ENCODE assay signal across 19 cellular contexts in the genomic region with DNA sequence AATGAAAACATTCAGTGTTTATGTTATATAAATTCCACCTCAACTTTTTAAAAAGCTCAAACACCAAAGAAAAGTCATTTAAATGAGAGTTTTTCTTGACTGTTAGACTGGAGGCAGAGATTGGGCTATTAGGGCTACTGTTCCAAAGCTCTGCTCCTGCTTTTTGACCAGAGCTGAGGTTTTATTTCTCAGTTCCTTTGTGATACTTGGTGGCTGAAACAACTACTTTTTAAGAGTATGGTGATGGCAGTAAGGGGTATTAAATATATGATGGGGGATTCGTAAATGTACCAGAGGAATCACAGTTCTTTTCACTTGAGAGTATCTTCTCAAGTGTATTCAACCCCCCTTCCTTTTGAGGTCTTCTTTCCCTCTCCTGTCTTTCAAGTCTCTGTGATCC.
"Had no signal": no experiment of that assay in that cellular context is flagged by ENCODE, and none has a peak within 500 bp of the region (broad histone marks: within the 10 kb centered on the region; RNA-seq: fewer than 3 reads in every experiment).

No MANE protein-coding gene starts in this region.

- H3K27me3 ChIP-seq: body of pancreas, neutrophil, transverse colon, vagina had no signal

- H3K4me1 Mint-ChIP-seq: activated CD4-positive, alpha-beta T cell treated with anti-CD3 and anti-CD28 coated beads, Interleukin-2, amount 10 ng/mL, durations not matched to agents 24 days and 14 days; activated naive CD8-positive, alpha-beta T cell treated with anti-CD3 and anti-CD28 coated beads for 36 hours had no signal

- H3K4me1 ChIP-seq: body of pancreas, transverse colon, vagina had no signal

- H3K9me3 Mint-ChIP-seq: activated CD4-positive, alpha-beta T cell treated with anti-CD3 and anti-CD28 coated beads, Interleukin-2, amount 10 ng/mL, durations not matched to agents 24 days and 14 days; activated naive CD8-positive, alpha-beta T cell treated with anti-CD3 and anti-CD28 coated beads for 36 hours had no signal

- FAIRE-seq: colon, islet of Langerhans had no signal

- ATAC-seq: activated CD8-positive, alpha-beta T cell treated with anti-CD3 and anti-CD28 coated beads, Interleukin-2, amount 10 ng/mL, durations not matched to agents 7 days and 5 days; activated T-cell treated with anti-CD3 and anti-CD28 coated beads, Interleukin-2, amount 50 U/mL, for 72 hours; body of pancreas; left colon; naive thymus-derived CD4-positive, alpha-beta T cell had no signal

- H3K36me3 ChIP-seq: vagina had no signal

- H3K27ac ChIP-seq: body of pancreas, neutrophil, transverse colon, vagina had no signal

- H3K9me3 ChIP-seq: body of pancreas, neutrophil, transverse colon, vagina had no signal

- H3K4me3 Mint-ChIP-seq: activated CD4-positive, alpha-beta T cell treated with anti-CD3 and anti-CD28 coated beads, Interleukin-2, amount 10 ng/mL, durations not matched to agents 24 days and 14 days; activated CD8-positive, alpha-beta T cell treated with anti-CD3 and anti-CD28 coated beads, Interleukin-2, amount 10 ng/mL, durations not matched to agents 7 days and 5 days; activated naive CD8-positive, alpha-beta T cell treated with anti-CD3 and anti-CD28 coated beads for 36 hours; activated T-cell treated with anti-CD3 and anti-CD28 coated beads, Interleukin-2, amount 50 U/mL, for 72 hours; naive thymus-derived CD4-positive, alpha-beta T cell had no signal

- H3K27ac Mint-ChIP-seq: activated CD4-positive, alpha-beta T cell treated with anti-CD3 and anti-CD28 coated beads, Interleukin-2, amount 10 ng/mL, durations not matched to agents 24 days and 14 days; activated CD8-positive, alpha-beta T cell treated with anti-CD3 and anti-CD28 coated beads, Interleukin-2, amount 10 ng/mL, durations not matched to agents 7 days and 5 days; activated naive CD8-positive, alpha-beta T cell treated with anti-CD3 and anti-CD28 coated beads for 36 hours had no signal

- DNase-seq: activated CD4-positive, alpha-beta T cell treated with anti-CD3 and anti-CD28 coated beads, Interleukin-2, amount 10 ng/mL, durations not matched to agents 24 days and 14 days; activated CD4-positive, CD25-positive, alpha-beta regulatory T cell; activated CD8-positive, alpha-beta memory T cell treated with anti-CD3 and anti-CD28 coated beads, Interleukin-2, amount 50 U/mL, for 4 hours; activated CD8-positive, alpha-beta T cell treated with anti-CD3 and anti-CD28 coated beads, Interleukin-2, amount 10 ng/mL, durations not matched to agents 7 days and 5 days; activated gamma-delta T cell treated with Interleukin-2 at 50 U/mL for 16 hours; activated naive CD8-positive, alpha-beta T cell treated with anti-CD3 and anti-CD28 coated beads for 36 hours; activated T-cell treated with anti-CD3 and anti-CD28 coated beads, Interleukin-2, amount 50 U/mL, for 72 hours; amygdala; body of pancreas; caudate nucleus; left colon; naive thymus-derived CD4-positive, alpha-beta T cell; stimulated activated CD4-positive, alpha-beta T cell treated with anti-CD3 and anti-CD28 coated beads, Interleukin-2, amount 100 ng/mL, for 48 hours; stimulated activated naive CD4-positive, alpha-beta T cell treated with Interleukin-2 at 50 U/mL for 16 hours; transverse colon had no signal

- H3K4me3 ChIP-seq: body of pancreas, transverse colon, vagina had no signal

- H3K27me3 Mint-ChIP-seq: activated CD4-positive, alpha-beta T cell treated with anti-CD3 and anti-CD28 coated beads, Interleukin-2, amount 10 ng/mL, durations not matched to agents 24 days and 14 days; activated naive CD8-positive, alpha-beta T cell treated with anti-CD3 and anti-CD28 coated beads for 36 hours; naive thymus-derived CD4-positive, alpha-beta T cell had no signal
